ENCODE assay signal across 23 cellular contexts in genomic region chr2:72803626-72804320, GRCh38.
"Had no signal": no experiment of that assay in that cellular context is flagged by ENCODE, and none has a peak within 500 bp of the region (broad histone marks: within the 10 kb centered on the region; RNA-seq: fewer than 3 reads in every experiment).

No MANE protein-coding gene starts in this region.

- H3K4me1 ChIP-seq: lower lobe of right lung, vagina had no signal

- H3K27ac Mint-ChIP-seq: activated CD4-positive, alpha-beta T cell treated with anti-CD3 and anti-CD28 coated beads, Interleukin-2, amount 10 ng/mL, durations not matched to agents 24 days and 14 days; activated CD8-positive, alpha-beta T cell treated with anti-CD3 and anti-CD28 coated beads for 36 hours; activated naive CD8-positive, alpha-beta T cell treated with anti-CD3 and anti-CD28 coated beads, Interleukin-2, amount 10 ng/mL, durations not matched to agents 7 days and 5 days; activated T-cell treated with anti-CD3 and anti-CD28 coated beads, Interleukin-2, amount 50 U/mL, for 24 hours; activated T-helper 2 cell treated with anti-CD3 and anti-CD28 coated beads, Interferon-gamma antibody, Interleukin-2, Interleukin-4, amounts not matched to agents 10 μg/mL and 5 μg/mL and 100 μg/mL, durations not matched to agents 14 hours and 24 hours and 36 hours; nephron progenitor cell; T-helper 1 cell treated with Interleukin-12 subunit alpha and Interleukin-12 subunit beta and Interleukin-4 antibody, amounts not matched to agents 30 μg/mL and 1 μg/mL, for 36 hours had no signal

- H3K4me3 Mint-ChIP-seq: activated CD4-positive, alpha-beta T cell treated with anti-CD3 and anti-CD28 coated beads, Interleukin-2, amount 10 ng/mL, durations not matched to agents 24 days and 14 days; activated CD8-positive, alpha-beta T cell treated with anti-CD3 and anti-CD28 coated beads for 36 hours; activated naive CD8-positive, alpha-beta T cell treated with anti-CD3 and anti-CD28 coated beads, Interleukin-2, amount 10 ng/mL, durations not matched to agents 7 days and 5 days; activated T-cell treated with anti-CD3 and anti-CD28 coated beads, Interleukin-2, amount 50 U/mL, for 24 hours; central memory CD8-positive, alpha-beta T cell; nephron progenitor cell; T-helper 1 cell treated with Interleukin-12 subunit alpha and Interleukin-12 subunit beta and Interleukin-4 antibody, amounts not matched to agents 30 μg/mL and 1 μg/mL, for 36 hours had no signal

- H3K36me3 ChIP-seq: brain microvascular endothelial cell, esophagus muscularis mucosa, lower lobe of right lung, suprapubic skin, vagina had no signal

- H3K4me3 ChIP-seq: esophagus muscularis mucosa, lower lobe of right lung, suprapubic skin, vagina had no signal

- ATAC-seq: activated CD8-positive, alpha-beta T cell treated with anti-CD3 and anti-CD28 coated beads for 36 hours; left cardiac atrium; lower lobe of right lung; stimulated activated naive CD8-positive, alpha-beta T cell treated with anti-CD3 and anti-CD28 coated beads, Interleukin-15, Interleukin-2, amounts not matched to agents 100 U/mL and 50 U/mL, for 24 hours had no signal

- H3K27me3 ChIP-seq: brain microvascular endothelial cell, esophagus muscularis mucosa, suprapubic skin, vagina had no signal

- H3K27ac ChIP-seq: brain microvascular endothelial cell, esophagus muscularis mucosa, lower lobe of right lung, suprapubic skin, vagina had no signal

- H3K4me1 Mint-ChIP-seq: activated CD4-positive, alpha-beta T cell treated with anti-CD3 and anti-CD28 coated beads, Interleukin-2, amount 10 ng/mL, durations not matched to agents 24 days and 14 days; nephron progenitor cell had no signal

- DNase-seq: activated CD4-positive, alpha-beta T cell treated with anti-CD3 and anti-CD28 coated beads, Interleukin-2, amount 10 ng/mL, durations not matched to agents 24 days and 14 days; activated CD8-positive, alpha-beta T cell treated with anti-CD3 and anti-CD28 coated beads for 36 hours; activated naive CD4-positive, alpha-beta T cell treated with Interleukin-2 at 50 U/mL for 16 hours; activated naive CD8-positive, alpha-beta T cell treated with anti-CD3 and anti-CD28 coated beads, Interleukin-2, amount 10 ng/mL, durations not matched to agents 7 days and 5 days; activated T-cell treated with anti-CD3 and anti-CD28 coated beads, Interleukin-2, amount 50 U/mL, for 24 hours; amygdala; brain microvascular endothelial cell; cortex of kidney; effector CD4-positive, alpha-beta T cell; left cardiac atrium; lower lobe of right lung; nephron progenitor cell; nucleus accumbens; stimulated activated CD4-positive, alpha-beta T cell treated with anti-CD3 and anti-CD28 coated beads, Interleukin-2, amount 100 ng/mL, for 24 hours; stimulated activated naive CD8-positive, alpha-beta T cell treated with anti-CD3 and anti-CD28 coated beads, Interleukin-15, Interleukin-2, amounts not matched to agents 100 U/mL and 50 U/mL, for 24 hours; trophoblast cell had no signal

- H3K9me3 ChIP-seq: suprapubic skin, vagina had no signal

- H3K9me3 Mint-ChIP-seq: activated CD4-positive, alpha-beta T cell treated with anti-CD3 and anti-CD28 coated beads, Interleukin-2, amount 10 ng/mL, durations not matched to agents 24 days and 14 days had no signal

- H3K27me3 Mint-ChIP-seq: activated CD4-positive, alpha-beta T cell treated with anti-CD3 and anti-CD28 coated beads, Interleukin-2, amount 10 ng/mL, durations not matched to agents 24 days and 14 days; activated CD8-positive, alpha-beta T cell treated with anti-CD3 and anti-CD28 coated beads for 36 hours; activated naive CD8-positive, alpha-beta T cell treated with anti-CD3 and anti-CD28 coated beads, Interleukin-2, amount 10 ng/mL, durations not matched to agents 7 days and 5 days; activated T-cell treated with anti-CD3 and anti-CD28 coated beads, Interleukin-2, amount 50 U/mL, for 24 hours; central memory CD8-positive, alpha-beta T cell; progenitor cell of endocrine pancreas had no signal
